In genomic region chr10:71443676-71444075, GRCh38 we compare ENCODE assay signal across 1 cellular context.
TF ChIP-seq lines count a peak whose summit lies in the region.

No MANE protein-coding gene starts in this region.

TF ChIP-seq in H1, 55 proteins besides CTCF, POLR2A, EP300 and RAD21 (continued from another document):
- TF ChIP-seq YY1 (IDR thresholded peaks at IDR 0.05; ENCODE audit: low read depth, low read length) (no peak), TEAD4 (IDR thresholded peaks at IDR 0.05; ENCODE audit: low read depth, low read length) (0 out of 2 replicates have a peak, but pooled peaks have one; percentile 19), GTF2F1 (IDR thresholded peaks at IDR 0.05; ENCODE audit: borderline replicate concordance, low read depth, low read length) (no peak), JUN (IDR thresholded peaks at IDR 0.05; ENCODE audit: low read depth, low read length) (no peak)
TF ChIP-seq in H1: peak in this region for 1.
